In the genomic region with DNA sequence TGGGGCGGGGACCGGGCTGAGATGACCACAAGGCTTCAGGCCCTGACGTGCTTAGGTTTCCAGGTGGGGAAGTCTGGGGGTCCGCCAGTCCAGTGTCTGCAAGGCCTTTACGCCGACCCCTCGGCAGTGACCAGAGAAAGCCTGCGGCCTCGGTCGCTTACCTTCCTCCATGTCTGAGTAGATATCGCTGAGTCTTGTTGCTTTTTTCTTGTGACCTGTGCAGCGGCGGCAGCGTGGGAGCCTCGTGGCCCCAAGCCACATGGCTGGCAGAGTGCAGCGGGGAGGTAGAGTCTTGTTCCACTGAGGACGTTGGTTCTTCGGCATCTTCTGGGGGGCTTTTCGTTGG, we compare ENCODE assay signal across 8 cellular contexts. TPM values are rescaled to one million over a fixed set of nuclear protein-coding genes. Genes with fewer than 3 reads are reported as not detected.
DNase-seq lines count a peak whose midpoint lies in the region; ATAC-seq and TF ChIP-seq lines count a peak whose summit lies in the region.

No MANE protein-coding gene starts in this region.

- TF ChIP-seq POLR2A in upper lobe of left lung (IDR thresholded peaks at IDR 0.05) = peak in 1 of 4 donors; percentile 19

- H3K27ac Mint-ChIP-seq in T-helper 17 cell (peak overlapping the region; percentile 98), neural crest cell (ENCODE audit: unreplicated experiment) (peak overlapping the region; percentile 99)
- H3K27ac Mint-ChIP-seq in effector memory CD8-positive, alpha-beta T cell = peak overlapping the region; percentile 96

- TF ChIP-seq EP300 in upper lobe of left lung (IDR thresholded peaks at IDR 0.05) = no peak

- H3K4me1 Mint-ChIP-seq in T-helper 17 cell (peaks cover 38% of the 10 kb centered on the region), neural crest cell (peaks cover 26% of the 10 kb centered on the region)
- peaks cover 28 to 33% of the 10 kb centered on the region in 2 donors for H3K4me1 Mint-ChIP-seq in effector memory CD8-positive, alpha-beta T cell (ENCODE audit: low read depth in 2 of 2)

- H3K36me3 Mint-ChIP-seq in T-helper 17 cell (ENCODE audit: low read depth) = peaks cover 4% of the 10 kb centered on the region
- peaks cover 60% of the 10 kb centered on the region for H3K36me3 Mint-ChIP-seq in effector memory CD8-positive, alpha-beta T cell (ENCODE audit: insufficient read depth)
- H3K36me3 Mint-ChIP-seq in neural crest cell (ENCODE audit: low read depth) = peaks cover 24% of the 10 kb centered on the region

- peak overlapping the region; percentile 95 for H3K4me3 Mint-ChIP-seq in T-helper 17 cell
- peak overlapping the region; percentile 94 for H3K4me3 Mint-ChIP-seq in effector memory CD8-positive, alpha-beta T cell
- peak overlapping the region; percentile 98 for H3K4me3 Mint-ChIP-seq in neural crest cell

- peak overlapping the region; percentile 87 to 91 (median 90) for H3K27ac ChIP-seq in upper lobe of left lung

- no peak for DNase-seq in T-helper 17 cell
- DNase-seq in effector memory CD8-positive, alpha-beta T cell = no peak
- no peak for DNase-seq in neural crest cell (ENCODE audit: low read depth, low spot score)
- peak in 1 of 2 donors; percentile 85 for DNase-seq in upper lobe of left lung
- no peak for DNase-seq in SIG-M5 (lab: John Stamatoyannopoulos, UW)
- DNase-seq in SHP77 treated with DMSO at 0.1 percent for 48 hours (lab: John Stamatoyannopoulos, UW) = no peak

- peaks cover 17 to 27% (median 22%) of the 10 kb centered on the region in 4 donors for H3K4me1 ChIP-seq in upper lobe of left lung

- TF ChIP-seq CTCF in neural crest cell (conservative IDR thresholded peaks at IDR 0.05) (no peak), upper lobe of left lung (IDR thresholded peaks at IDR 0.05) (no peak)

- H3K27me3 Mint-ChIP-seq in T-helper 17 cell = no peaks in the 10 kb centered on the region
- H3K27me3 Mint-ChIP-seq in effector memory CD8-positive, alpha-beta T cell = no peaks in the 10 kb centered on the region
- no peaks in the 10 kb centered on the region for H3K27me3 Mint-ChIP-seq in neural crest cell (ENCODE audit: low read depth)

- no peaks in the 10 kb centered on the region for H3K9me3 Mint-ChIP-seq in effector memory CD8-positive, alpha-beta T cell
- H3K9me3 Mint-ChIP-seq in neural crest cell = no peaks in the 10 kb centered on the region

- ATAC-seq in GM18867 (IDR thresholded peaks at IDR 0.05; ENCODE audit: unreplicated experiment) (peak; percentile 29), HG02885 (IDR thresholded peaks at IDR 0.05; ENCODE audit: poor library complexity, unreplicated experiment) (peak; percentile 32), T-helper 17 cell (peak; percentile 21), upper lobe of left lung (ENCODE audit: low FRiP score in 2 of 2) (peak; percentile 16 to 44)
- ATAC-seq in effector memory CD8-positive, alpha-beta T cell (replicated peaks) = peak; percentile 23

- WGBS in upper lobe of left lung, 2 donors = 0 to 2% methylated on average over 13 to 18 of the region's 19 CpGs

- peaks cover 12 to 63% (median 36%) of the 10 kb centered on the region in 4 donors for H3K36me3 ChIP-seq in upper lobe of left lung

- H3K27me3 ChIP-seq in upper lobe of left lung = no peaks in the 10 kb centered on the region

- no peaks in the 10 kb centered on the region for H3K9me3 ChIP-seq in T-helper 17 cell (ENCODE audit: control insufficient read depth, low read length, poor library complexity, severe bottlenecking)
- H3K9me3 ChIP-seq in upper lobe of left lung = no peaks in the 10 kb centered on the region

- H3K4me3 ChIP-seq in upper lobe of left lung = peak overlapping the region; percentile 81 to 99 (median 88)

RNA-seq across cellular contexts. Expression of a gene that starts 0.3 kb away (rescaled TPM):
- total RNA-seq in T-helper 17 cell = 10 to 100 TPM; 46.1 to 48.0 TPM
- total RNA-seq in neural crest cell = 111 and 116 TPM in 2 replicates
- 10 to 100 TPM; 21.4 to 72.8 (median 44.3) TPM for total RNA-seq in upper lobe of left lung

RNA-seq across cellular contexts. Expression of a gene that starts 19.7 kb away (rescaled TPM):
- total RNA-seq in T-helper 17 cell (10 to 100 TPM; 38.3 to 41.0 TPM), neural crest cell (66.3 and 68.3 TPM in 2 replicates), upper lobe of left lung (10 to 100 TPM; 29.3 to 57.6 (median 40.3) TPM)

RNA-seq across cellular contexts. Expression of a gene that starts 32.4 kb away (rescaled TPM):
- 100 to 1,000 TPM; 104 to 112 TPM for total RNA-seq in T-helper 17 cell
- total RNA-seq in neural crest cell = 122 and 127 TPM in 2 replicates
- total RNA-seq in upper lobe of left lung = 100 to 1,000 TPM in 1 of 6 donors, 10 to 100 TPM in 5; 31.5 to 243 (median 54.9) TPM
